In the genomic region with DNA sequence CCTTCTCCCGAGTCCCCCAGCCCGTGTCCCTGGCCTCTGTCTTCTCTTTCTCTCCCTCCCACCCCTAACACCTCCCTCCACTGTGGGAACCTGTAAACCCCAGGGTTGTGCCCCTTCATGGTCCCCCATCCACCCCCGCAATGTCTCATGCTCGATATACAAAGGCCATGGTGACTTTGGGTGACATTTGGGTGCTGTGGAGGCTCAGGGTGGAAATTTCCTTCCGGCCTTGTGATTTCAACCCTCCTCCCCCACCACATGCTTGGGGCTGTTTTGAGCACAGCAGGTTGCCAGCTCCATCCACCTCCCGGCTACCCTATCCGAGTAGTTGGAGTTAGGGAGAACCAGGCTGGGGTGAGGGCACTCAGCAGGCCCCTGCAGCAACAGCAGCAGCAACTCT, we compare ENCODE assay signal across 12 cellular contexts. TPM values are rescaled to one million over a fixed set of nuclear protein-coding genes. Genes with fewer than 3 reads are reported as not detected.
DNase-seq lines count a peak whose midpoint lies in the region; ATAC-seq and TF ChIP-seq lines count a peak whose summit lies in the region.
"Had no signal": no experiment of that assay in that cellular context is flagged by ENCODE, and none has a peak within 500 bp of the region (broad histone marks: within the 10 kb centered on the region; RNA-seq: fewer than 3 reads in every experiment).

No MANE protein-coding gene starts in this region.

- H3K4me1 Mint-ChIP-seq in naive thymus-derived CD4-positive, alpha-beta T cell = peaks cover 9 to 51% (median 34%) of the 10 kb centered on the region in 7 donors
- H3K4me1 Mint-ChIP-seq in mesothelial cell of epicardium = peaks cover 14% of the 10 kb centered on the region

- H3K27ac ChIP-seq in OCI-LY7 (ENCODE audit: low read depth, low read length, poor library complexity, severe bottlenecking) = no peak overlapping the region
- H3K27ac ChIP-seq in naive thymus-derived CD4-positive, alpha-beta T cell (ENCODE audit: low read depth, low read length) = peak overlapping the region; percentile 38
- H3K27ac ChIP-seq: VCaP had no signal

- H2AFZ ChIP-seq in OCI-LY7 (ENCODE audit: low read length) = peak overlapping the region; percentile 61

- no peaks in the 10 kb centered on the region for H3K9me2 ChIP-seq in OCI-LY7 (ENCODE audit: insufficient read depth, low read length)

- TF ChIP-seq CTCF in OCI-LY7 (conservative IDR thresholded peaks at IDR 0.05; ENCODE audit: low read length) (no peak), mesothelial cell of epicardium (IDR thresholded peaks at IDR 0.05; ENCODE audit: unreplicated experiment) (no peak)

- BruUV-seq in OCI-LY7 (replicated peaks; lab: Mats Ljungman, UMichigan) = no TSS peak

- POLR2A ChIA-PET in OCI-LY7 (lab: Charles Lee) = no interaction called here
- POLR2A ChIA-PET in naive thymus-derived CD4-positive, alpha-beta T cell (lab: Charles Lee) = no interaction called here

- H3K9me3 Mint-ChIP-seq in naive thymus-derived CD4-positive, alpha-beta T cell = no peaks in the 10 kb centered on the region
- H3K9me3 Mint-ChIP-seq in mesothelial cell of epicardium = no peaks in the 10 kb centered on the region

- ATAC-seq in naive thymus-derived CD4-positive, alpha-beta T cell = no peak
- ATAC-seq in GM18502 (IDR thresholded peaks at IDR 0.05; ENCODE audit: poor library complexity, unreplicated experiment) = no peak

- no peaks in the 10 kb centered on the region for H3K9me3 ChIP-seq in OCI-LY7 (ENCODE audit: low read length)
- no peaks in the 10 kb centered on the region for H3K9me3 ChIP-seq in naive thymus-derived CD4-positive, alpha-beta T cell (ENCODE audit: control insufficient read depth in 2 of 3, low read length in 3 of 3)

- no peaks in the 10 kb centered on the region for H3K27me3 ChIP-seq in naive thymus-derived CD4-positive, alpha-beta T cell (ENCODE audit: control insufficient read depth in 2 of 2, insufficient read depth in 2 of 2, low read length in 2 of 2)

- peak; percentile 35 for DNase-seq in OCI-LY7 (ENCODE audit: low spot score)
- peak; percentile 52 for DNase-seq in activated T-cell treated with anti-CD3 and anti-CD28 coated beads for 4 hours
- peak in 3 of 9 donors; percentile 23 to 60 (median 25) for DNase-seq in naive thymus-derived CD4-positive, alpha-beta T cell
- DNase-seq in stimulated activated CD8-positive, alpha-beta memory T cell treated with anti-CD3 and anti-CD28 coated beads, Interleukin-7, amount 100 ng/mL, for 48 hours (ENCODE audit: extremely low read depth in 1 of 2, low read depth in 1 of 2) = peak; percentile 49 to 70
- DNase-seq in COLO829 (ENCODE audit: low spot score) = no peak
- DNase-seq in mesothelial cell of epicardium (ENCODE audit: low spot score in 2 of 2, unreplicated experiment in 2 of 2) = no peak
- no peak for DNase-seq in superior temporal gyrus (ENCODE audit: extremely low spot score)
- DNase-seq: DMS79, NCI-H187 had no signal

- peak overlapping the region; percentile 31; the same call in 1 of the 2 replicates for H3K4me2 ChIP-seq in OCI-LY7 (ENCODE audit: low read length)

- intact Hi-C loops in OCI-LY7 (cut with micrococcal nuclease; ENCODE audit: unreplicated experiment) = no loop called here
- intact Hi-C loops in naive thymus-derived CD4-positive, alpha-beta T cell (cut with micrococcal nuclease) = no loop called here

- no peaks in the 10 kb centered on the region for H3K27me3 Mint-ChIP-seq in naive thymus-derived CD4-positive, alpha-beta T cell
- H3K27me3 Mint-ChIP-seq in mesothelial cell of epicardium (ENCODE audit: low read depth) = no peaks in the 10 kb centered on the region

- H3K4me3 ChIP-seq in OCI-LY7 (ENCODE audit: low read depth, low read length, poor library complexity, severe bottlenecking) = no peak overlapping the region
- H3K4me3 ChIP-seq in naive thymus-derived CD4-positive, alpha-beta T cell (ENCODE audit: low read length) = no peak overlapping the region
- H3K4me3 ChIP-seq: skin epidermis had no signal

- H3K79me2 ChIP-seq in OCI-LY7 (ENCODE audit: insufficient read depth, low read depth, low read length) = no peaks in the 10 kb centered on the region

- H4K20me1 ChIP-seq in OCI-LY7 (ENCODE audit: insufficient read depth, low read length) = no peaks in the 10 kb centered on the region

- CTCF ChIA-PET in OCI-LY7 (lab: Charles Lee; ENCODE audit: unreplicated experiment) = interaction anchor here (0.9 kb wide), 1 partner anchor 79 kb away, joined by 3 read pairs; no protein-coding TSS in a partner anchor
- CTCF ChIA-PET in naive thymus-derived CD4-positive, alpha-beta T cell (lab: Charles Lee) = interaction anchor here (2.1 to 7.5 kb wide), 2 partner anchors 78 to 82 kb away, joined by 5 to 41 read pairs; no protein-coding TSS in a partner anchor

- peaks cover 0 to 32% (median 6%) of the 10 kb centered on the region in 5 donors for H3K36me3 Mint-ChIP-seq in naive thymus-derived CD4-positive, alpha-beta T cell
- H3K36me3 Mint-ChIP-seq in mesothelial cell of epicardium = no peaks in the 10 kb centered on the region

- H3K36me3 ChIP-seq in OCI-LY7 (ENCODE audit: insufficient read depth, low read length) = no peaks in the 10 kb centered on the region
- peaks cover 0 to 47% (median 0%) of the 10 kb centered on the region in 3 experiments for H3K36me3 ChIP-seq in naive thymus-derived CD4-positive, alpha-beta T cell (ENCODE audit: control insufficient read depth in 2 of 3, insufficient read depth in 3 of 3, low read length in 3 of 3)

- peaks cover 14% of the 10 kb centered on the region for H3K4me1 ChIP-seq in OCI-LY7 (ENCODE audit: insufficient read depth, low read length, poor library complexity, severe bottlenecking)
- peaks cover 17 to 48% of the 10 kb centered on the region in 2 donors for H3K4me1 ChIP-seq in naive thymus-derived CD4-positive, alpha-beta T cell (ENCODE audit: control insufficient read depth in 2 of 2, insufficient read depth in 2 of 2, low read length in 2 of 2)

- peak overlapping the region in 6 of 10 donors; percentile 21 to 53 (median 44) for H3K4me3 Mint-ChIP-seq in naive thymus-derived CD4-positive, alpha-beta T cell
- no peak overlapping the region for H3K4me3 Mint-ChIP-seq in mesothelial cell of epicardium

- H3K27ac Mint-ChIP-seq in naive thymus-derived CD4-positive, alpha-beta T cell = peak overlapping the region in 8 of 9 donors; percentile 63 to 83 (median 80)
- no peak overlapping the region for H3K27ac Mint-ChIP-seq in mesothelial cell of epicardium

RNA-seq across cellular contexts. Expression of gene VPS13D, which starts 25.7 kb away (rescaled TPM):
- 23.0 and 23.9 TPM in 2 replicates for total RNA-seq in OCI-LY7 (2014; rRNA removed; shearing (Covaris generic))
- total RNA-seq in OCI-LY7 (2022) (39.2 and 45.3 TPM in 2 replicates), mesothelial cell of epicardium (71.6 to 77.8 TPM (median 77.4 TPM) in 3 replicates)
- total RNA-seq in naive thymus-derived CD4-positive, alpha-beta T cell = 10 to 100 TPM; 43.8 to 94.4 (median 77.3) TPM
- polyA plus RNA-seq in naive thymus-derived CD4-positive, alpha-beta T cell = 10 to 100 TPM in 1 of 2 donors, 1 to 10 TPM in 1; 6.5 to 13.5 TPM

RNA-seq across cellular contexts. Expression of gene TNFRSF1B, which starts 37.3 kb away (rescaled TPM):
- total RNA-seq in OCI-LY7 (2014; rRNA removed; shearing (Covaris generic)) = not detected in 2 replicates
- total RNA-seq in OCI-LY7 (2022) (not detected in 2 replicates), mesothelial cell of epicardium (2.9 to 3.1 TPM (median 2.9 TPM) in 3 replicates)
- total RNA-seq in naive thymus-derived CD4-positive, alpha-beta T cell = 100 to 1,000 TPM in 2 of 5 experiments, 10 to 100 TPM in 3; 38.6 to 278 (median 60.3) TPM
- polyA plus RNA-seq in naive thymus-derived CD4-positive, alpha-beta T cell = 10 to 100 TPM; 30.1 to 48.2 TPM

Comparison
In these comparisons a context has a peak if more than half of its experiments do, and no peak if none do; other contexts are left out.
1. DNase-seq: peak in OCI-LY7 (single experiment), activated T-cell treated with anti-CD3 and anti-CD28 coated beads for 4 hours (single experiment) and stimulated activated CD8-positive, alpha-beta memory T cell treated with anti-CD3 and anti-CD28 coated beads, Interleukin-7, amount 100 ng/mL, for 48 hours (2 of 2); none in COLO829 (single experiment), mesothelial cell of epicardium (0 of 2) and superior temporal gyrus (single experiment).